23 cellular contexts compared by ENCODE assay signal in genomic region chr3:32434206-32434605, GRCh38.
"Had no signal": no experiment of that assay in that cellular context is flagged by ENCODE, and none has a peak within 500 bp of the region (broad histone marks: within the 10 kb centered on the region; RNA-seq: fewer than 3 reads in every experiment).

No MANE protein-coding gene starts in this region.

- H3K27me3 ChIP-seq: heart left ventricle, sigmoid colon, SJCRH30, upper lobe of right lung had no signal

- H3K27ac Mint-ChIP-seq: WTC11 had no signal

- H3K36me3 ChIP-seq: heart left ventricle, sigmoid colon, SJCRH30, thoracic aorta, upper lobe of right lung had no signal

- H3K4me3 Mint-ChIP-seq: neural crest cell, WTC11 had no signal

- H3K27me3 Mint-ChIP-seq: activated CD4-positive, alpha-beta T cell treated with anti-CD3 and anti-CD28 coated beads for 36 hours; activated naive CD8-positive, alpha-beta T cell treated with anti-CD3 and anti-CD28 coated beads, Interleukin-2, amount 10 ng/mL, durations not matched to agents 7 days and 5 days; T-cell had no signal

- H3K4me1 ChIP-seq: SJCRH30 had no signal

- H3K36me3 Mint-ChIP-seq: WTC11 had no signal

- H3K9me3 ChIP-seq: heart left ventricle, mucosa of descending colon, sigmoid colon, SJCRH30, thoracic aorta, upper lobe of right lung had no signal

- ATAC-seq: heart left ventricle, left colon, mucosa of descending colon, T-cell, upper lobe of right lung, WTC11 had no signal

- H3K4me3 ChIP-seq: coronary artery, mucosa of descending colon, sigmoid colon, SJCRH30, smooth muscle cell, thoracic aorta, upper lobe of right lung had no signal

- DNase-seq: activated CD4-positive, alpha-beta T cell treated with anti-CD3 and anti-CD28 coated beads for 36 hours; activated CD4-positive, alpha-beta T cell treated with anti-CD3 and anti-CD28 coated beads, Interleukin-2, amount 50 U/mL, for 48 hours; activated CD8-positive, alpha-beta memory T cell treated with anti-CD3 and anti-CD28 coated beads, Interleukin-2, amount 50 U/mL, for 4 hours; activated naive CD8-positive, alpha-beta T cell treated with anti-CD3 and anti-CD28 coated beads, Interleukin-2, amount 10 ng/mL, durations not matched to agents 7 days and 5 days; activated T-cell treated with anti-CD3 and anti-CD28 coated beads, Interleukin-2, amount 50 U/mL, for 4 hours; amygdala; cerebellar nuclear complex; heart left ventricle; left colon; mesenchymal stem cell; mucosa of descending colon; posterior cingulate gyrus; sigmoid colon; SJCRH30; stimulated activated CD4-positive, alpha-beta T cell treated with anti-CD3 and anti-CD28 coated beads, Interleukin-2, amount 100 ng/mL, for 48 hours; stimulated activated naive CD4-positive, alpha-beta T cell; T-cell; upper lobe of right lung had no signal

- H3K27ac ChIP-seq: coronary artery, sigmoid colon, SJCRH30, thoracic aorta, upper lobe of right lung had no signal

- H3K9me3 Mint-ChIP-seq: activated naive CD8-positive, alpha-beta T cell treated with anti-CD3 and anti-CD28 coated beads, Interleukin-2, amount 10 ng/mL, durations not matched to agents 7 days and 5 days; activated T-cell treated with anti-CD3 and anti-CD28 coated beads, Interleukin-2, amount 50 U/mL, for 4 hours; neural crest cell; T-cell; WTC11 had no signal
